Comparison of ENCODE assay signal across 8 cellular contexts in the genomic region with DNA sequence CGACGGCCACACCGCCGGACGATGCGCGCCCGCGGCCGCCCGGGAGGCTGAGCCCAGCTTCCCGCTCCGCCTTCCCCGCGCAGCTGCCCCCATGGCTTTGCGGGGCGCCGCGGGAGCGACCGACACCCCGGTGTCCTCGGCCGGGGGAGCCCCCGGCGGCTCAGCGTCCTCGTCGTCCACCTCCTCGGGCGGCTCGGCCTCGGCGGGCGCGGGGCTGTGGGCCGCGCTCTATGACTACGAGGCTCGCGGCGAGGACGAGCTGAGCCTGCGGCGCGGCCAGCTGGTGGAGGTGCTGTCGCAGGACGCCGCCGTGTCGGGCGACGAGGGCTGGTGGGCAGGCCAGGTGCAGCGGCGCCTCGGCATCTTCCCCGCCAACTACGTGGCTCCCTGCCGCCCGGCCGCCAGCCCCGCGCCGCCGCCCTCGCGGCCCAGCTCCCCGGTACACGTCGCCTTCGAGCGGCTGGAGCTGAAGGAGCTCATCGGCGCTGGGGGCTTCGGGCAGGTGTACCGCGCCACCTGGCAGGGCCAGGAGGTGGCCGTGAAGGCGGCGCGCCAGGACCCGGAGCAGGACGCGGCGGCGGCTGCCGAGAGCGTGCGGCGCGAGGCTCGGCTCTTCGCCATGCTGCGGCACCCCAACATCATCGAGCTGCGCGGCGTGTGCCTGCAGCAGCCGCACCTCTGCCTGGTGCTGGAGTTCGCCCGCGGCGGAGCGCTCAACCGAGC. TPM values are rescaled to one million over a fixed set of nuclear protein-coding genes. Genes with fewer than 3 reads are reported as not detected.
DNase-seq lines count a peak whose midpoint lies in the region; ATAC-seq and TF ChIP-seq lines count a peak whose summit lies in the region.

No MANE protein-coding gene starts in this region.

- peak overlapping the region; percentile 84 for H3K4me3 ChIP-seq in HEK293 (ENCODE audit: low read depth, low read length)
- peak overlapping the region; percentile 78 for H3K4me3 ChIP-seq in NB4 (ENCODE audit: low read depth, low read length)
- peak overlapping the region; percentile 42 to 68 (median 57) for H3K4me3 ChIP-seq in heart right ventricle

- 1% methylated on average over 92 to 105 of the region's 105 CpGs for WGBS in heart right ventricle, 2 donors

- peak; percentile 14 for DNase-seq in NCI-H1105 treated with DMSO at 0.1 percent for 48 hours (lab: John Stamatoyannopoulos, UW)
- DNase-seq in NCI-H1105 (lab: John Stamatoyannopoulos, UW), result no peak
- DNase-seq in NB4 (ENCODE audit: low read depth), result peak; percentile 49
- DNase-seq in activated effector memory CD4-positive, alpha-beta T cell treated with Interleukin-2 at 50 U/mL for 16 hours, result peak; percentile 22
- peak in 1 of 2 donors; percentile 19 for DNase-seq in heart right ventricle
- peak; percentile 56 for DNase-seq in sciatic nerve (ENCODE audit: low spot score)
- DNase-seq in NCI-H128 (lab: John Stamatoyannopoulos, UW; ENCODE audit: unreplicated experiment), result no peak

- intact Hi-C loops in heart right ventricle (cut with DNase I) (no loop called here), sciatic nerve (cut with DNase I) (no loop called here)

- ATAC-seq in heart right ventricle (peak in 4 of 8 donors; percentile 14 to 30 (median 24)), sciatic nerve (no peak)

- TF ChIP-seq CTCF in HEK293 (tag by site-specific recombination; IDR thresholded peaks at IDR 0.05) (0 out of 2 replicates have a peak, but pooled peaks have one; percentile 35), NB4 (IDR thresholded peaks at IDR 0.05; ENCODE audit: low read depth, low read length) (no peak), heart right ventricle (IDR thresholded peaks at IDR 0.05) (no peak)

- H3K4me1 ChIP-seq in HEK293 (ENCODE audit: control insufficient read depth, insufficient read depth, low read length) (peaks cover 18% of the 10 kb centered on the region; the same call in 1 of the 2 replicates), heart right ventricle (peaks cover 3 to 17% (median 9%) of the 10 kb centered on the region in 9 donors)

- TF ChIP-seq POLR2A in NB4 (IDR thresholded peaks at IDR 0.05; ENCODE audit: extremely low read depth, insufficient read length), result no peak

- H3K36me3 ChIP-seq in HEK293 (ENCODE audit: control insufficient read depth in 2 of 2, insufficient read depth in 1 of 2, low read length in 2 of 2), result peaks cover 0 to 3% of the 10 kb centered on the region in 2 experiments; a peak in 1 of 3 replicates
- H3K36me3 ChIP-seq in heart right ventricle, result no peaks in the 10 kb centered on the region

- CTCF ChIA-PET in HEK293 (lab: Yijun Ruan, JAX), result interaction anchor here (0.5 to 1.2 kb wide), 3 partner anchors 17 to 63 kb away, joined by 3 read pairs; no protein-coding TSS in a partner anchor

- H3K9me3 ChIP-seq in HEK293 (ENCODE audit: control insufficient read depth, insufficient read depth, low read depth, low read length), result no peaks in the 10 kb centered on the region
- H3K9me3 ChIP-seq in heart right ventricle, result no peaks in the 10 kb centered on the region

- H3K27ac ChIP-seq in HEK293 (ENCODE audit: extremely low read depth, low read depth, low read length), result peak overlapping the region; percentile 98
- peak overlapping the region in 2 of 10 donors; percentile 4 to 20 for H3K27ac ChIP-seq in heart right ventricle

- POLR2A ChIA-PET in HEK293 (lab: Yijun Ruan, JAX), result interaction anchor here (0.6 to 1.7 kb wide), 6 partner anchors 9 to 904 kb away, joined by 3 to 5 read pairs (median 4); no protein-coding TSS in a partner anchor

- H3K27me3 ChIP-seq in heart right ventricle, result peaks cover 8 to 52% (median 30%) of the 10 kb centered on the region in 7 donors

TF ChIP-seq in HEK293, 187 proteins besides CTCF, POLR2A, EP300 and RAD21 (continues in another document):
- TF ChIP-seq ZSCAN30 (tag by site-specific recombination; IDR thresholded peaks at IDR 0.05) (peak; percentile 9), ZNF561 (tag by site-specific recombination; IDR thresholded peaks at IDR 0.05; ENCODE audit: borderline replicate concordance) (peak; percentile 58), GLIS1 (tag by site-specific recombination; IDR thresholded peaks at IDR 0.05) (peak; percentile 3; the same call in 1 of the 2 replicates), HOXC10 (CRISPR knock-in tag; IDR thresholded peaks at IDR 0.05) (0 out of 2 replicates have a peak, but pooled peaks have one; percentile 93), ZNF585B (tag by site-specific recombination; IDR thresholded peaks at IDR 0.05) (no peak), ZNF701 (tag by site-specific recombination; IDR thresholded peaks at IDR 0.05) (no peak), ZNF211 (tag by site-specific recombination; IDR thresholded peaks at IDR 0.05; ENCODE audit: low read depth) (no peak), ZNF184 (tag by site-specific recombination; IDR thresholded peaks at IDR 0.05) (no peak), ZFP69B (tag by site-specific recombination; IDR thresholded peaks at IDR 0.05) (no peak), ZNF670 (tag by site-specific recombination; IDR thresholded peaks at IDR 0.05; ENCODE audit: low read depth) (no peak), ZNF214 (tag by site-specific recombination; IDR thresholded peaks at IDR 0.05; ENCODE audit: borderline replicate concordance) (no peak), ZNF785 (tag by site-specific recombination; IDR thresholded peaks at IDR 0.05) (no peak), KLF10 (tag by site-specific recombination; IDR thresholded peaks at IDR 0.05) (peak; percentile 48), ZNF776 (tag by site-specific recombination; IDR thresholded peaks at IDR 0.05; ENCODE audit: borderline replicate concordance) (no peak), ZNF423 (tag by site-specific recombination; IDR thresholded peaks at IDR 0.05) (no peak), GLIS2 (tag by site-specific recombination; IDR thresholded peaks at IDR 0.05) (peak; percentile 22; the same call in 1 of the 2 replicates), BCL11B (tag by site-specific recombination; IDR thresholded peaks at IDR 0.05; ENCODE audit: low read depth) (no peak), ZBTB20 (tag by site-specific recombination; IDR thresholded peaks at IDR 0.05) (0 out of 2 replicates have a peak, but pooled peaks have one; percentile 1), ZNF433 (tag by site-specific recombination; IDR thresholded peaks at IDR 0.05; ENCODE audit: low read depth) (no peak)
- TF ChIP-seq, protein P1, sequence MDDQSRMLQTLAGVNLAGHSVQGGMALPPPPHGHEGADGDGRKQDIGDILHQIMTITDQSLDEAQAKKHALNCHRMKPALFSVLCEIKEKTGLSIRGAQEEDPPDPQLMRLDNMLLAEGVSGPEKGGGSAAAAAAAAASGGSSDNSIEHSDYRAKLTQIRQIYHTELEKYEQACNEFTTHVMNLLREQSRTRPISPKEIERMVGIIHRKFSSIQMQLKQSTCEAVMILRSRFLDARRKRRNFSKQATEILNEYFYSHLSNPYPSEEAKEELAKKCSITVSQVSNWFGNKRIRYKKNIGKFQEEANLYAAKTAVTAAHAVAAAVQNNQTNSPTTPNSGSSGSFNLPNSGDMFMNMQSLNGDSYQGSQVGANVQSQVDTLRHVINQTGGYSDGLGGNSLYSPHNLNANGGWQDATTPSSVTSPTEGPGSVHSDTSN (CRISPR knock-in tag; IDR thresholded peaks at IDR 0.05), result peak; percentile 54; the same call in 1 of the 2 replicates
- TF ChIP-seq, protein P2, sequence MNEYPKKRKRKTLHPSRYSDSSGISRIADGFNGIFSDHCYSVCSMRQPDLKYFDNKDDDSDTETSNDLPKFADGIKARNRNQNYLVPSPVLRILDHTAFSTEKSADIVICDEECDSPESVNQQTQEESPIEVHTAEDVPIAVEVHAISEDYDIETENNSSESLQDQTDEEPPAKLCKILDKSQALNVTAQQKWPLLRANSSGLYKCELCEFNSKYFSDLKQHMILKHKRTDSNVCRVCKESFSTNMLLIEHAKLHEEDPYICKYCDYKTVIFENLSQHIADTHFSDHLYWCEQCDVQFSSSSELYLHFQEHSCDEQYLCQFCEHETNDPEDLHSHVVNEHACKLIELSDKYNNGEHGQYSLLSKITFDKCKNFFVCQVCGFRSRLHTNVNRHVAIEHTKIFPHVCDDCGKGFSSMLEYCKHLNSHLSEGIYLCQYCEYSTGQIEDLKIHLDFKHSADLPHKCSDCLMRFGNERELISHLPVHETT (tag by site-specific recombination; IDR thresholded peaks at IDR 0.05), result no peak
- TF ChIP-seq, protein P3, sequence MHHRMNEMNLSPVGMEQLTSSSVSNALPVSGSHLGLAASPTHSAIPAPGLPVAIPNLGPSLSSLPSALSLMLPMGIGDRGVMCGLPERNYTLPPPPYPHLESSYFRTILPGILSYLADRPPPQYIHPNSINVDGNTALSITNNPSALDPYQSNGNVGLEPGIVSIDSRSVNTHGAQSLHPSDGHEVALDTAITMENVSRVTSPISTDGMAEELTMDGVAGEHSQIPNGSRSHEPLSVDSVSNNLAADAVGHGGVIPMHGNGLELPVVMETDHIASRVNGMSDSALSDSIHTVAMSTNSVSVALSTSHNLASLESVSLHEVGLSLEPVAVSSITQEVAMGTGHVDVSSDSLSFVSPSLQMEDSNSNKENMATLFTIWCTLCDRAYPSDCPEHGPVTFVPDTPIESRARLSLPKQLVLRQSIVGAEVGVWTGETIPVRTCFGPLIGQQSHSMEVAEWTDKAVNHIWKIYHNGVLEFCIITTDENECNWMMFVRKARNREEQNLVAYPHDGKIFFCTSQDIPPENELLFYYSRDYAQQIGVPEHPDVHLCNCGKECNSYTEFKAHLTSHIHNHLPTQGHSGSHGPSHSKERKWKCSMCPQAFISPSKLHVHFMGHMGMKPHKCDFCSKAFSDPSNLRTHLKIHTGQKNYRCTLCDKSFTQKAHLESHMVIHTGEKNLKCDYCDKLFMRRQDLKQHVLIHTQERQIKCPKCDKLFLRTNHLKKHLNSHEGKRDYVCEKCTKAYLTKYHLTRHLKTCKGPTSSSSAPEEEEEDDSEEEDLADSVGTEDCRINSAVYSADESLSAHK (tag by site-specific recombination; IDR thresholded peaks at IDR 0.05), result no peak

RNA-seq across cellular contexts. Expression of a gene that starts 0.6 kb away (rescaled TPM):
- total RNA-seq in heart right ventricle (under 1 TPM; 0.09 to 0.47 (median 0.17) TPM), sciatic nerve (1.6 TPM)
- polyA plus RNA-seq in heart right ventricle, result under 1 TPM; 0.07 to 0.37 TPM

RNA-seq across cellular contexts. Expression of a gene that starts 32.6 kb away (rescaled TPM):
- total RNA-seq in heart right ventricle (1 to 10 TPM in 8 of 10 donors, under 1 TPM in 2; 0.77 to 3.1 (median 1.6) TPM), sciatic nerve (16.2 TPM)
- polyA plus RNA-seq in heart right ventricle, result under 1 TPM; 0.29 to 0.37 TPM

Comparison
In these comparisons a context has a peak if more than half of its experiments do, and no peak if none do; other contexts are left out.
1. DNase-seq: peak in NCI-H1105 treated with DMSO at 0.1 percent for 48 hours (single experiment), NB4 (single experiment), activated effector memory CD4-positive, alpha-beta T cell treated with Interleukin-2 at 50 U/mL for 16 hours (single experiment) and sciatic nerve (single experiment); none in NCI-H1105 (single experiment) and NCI-H128 (single experiment).
2. Peak in every context shown above with its lines, with median percentiles within 50 percentile points of each other: H3K4me3 ChIP-seq.